12 cellular contexts compared by ENCODE assay signal in the genomic region with DNA sequence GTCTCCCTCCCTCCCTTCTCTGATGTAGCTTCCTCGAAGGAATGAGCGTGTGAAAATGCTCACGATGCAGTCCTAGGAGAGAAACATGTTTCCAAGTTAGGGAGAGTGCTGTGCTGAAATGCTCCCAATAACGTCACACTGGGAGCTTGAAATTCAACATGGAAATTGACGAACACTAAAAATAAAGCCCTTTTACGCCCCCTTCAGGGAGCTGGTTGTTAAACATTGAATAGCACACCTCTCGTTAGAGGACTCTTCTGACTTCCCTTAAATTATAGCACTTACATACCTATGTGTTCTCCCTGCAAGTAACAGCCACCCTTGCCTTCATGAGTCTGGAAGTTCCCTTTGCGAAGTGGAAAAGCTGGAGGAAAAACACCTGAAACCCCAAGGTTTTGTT.
A peak's percentile ranks its signal among the peaks of the same experiment; 100 is the strongest.
DNase-seq lines count a peak whose midpoint lies in the region; ATAC-seq and TF ChIP-seq lines count a peak whose summit lies in the region.
"Had no signal": no experiment of that assay in that cellular context is flagged by ENCODE, and none has a peak within 500 bp of the region (broad histone marks: within the 10 kb centered on the region; RNA-seq: fewer than 3 reads in every experiment).

No MANE protein-coding gene starts in this region.

- H3F3A ChIP-seq in PC-9 (ENCODE audit: insufficient read depth, low read depth): no peaks in the 10 kb centered on the region

- no peak overlapping the region for H3K4me3 Mint-ChIP-seq in activated CD4-positive, alpha-beta memory T cell treated with anti-CD3 and anti-CD28 coated beads for 36 hours

- BruUV-seq in OCI-LY7 (replicated peaks; lab: Mats Ljungman, UMichigan) (no TSS peak), PC-9 (replicated peaks; lab: Mats Ljungman, UMichigan) (no TSS peak)

- H3K4me1 Mint-ChIP-seq in activated CD4-positive, alpha-beta memory T cell treated with anti-CD3 and anti-CD28 coated beads for 36 hours (ENCODE audit: low read depth): no peaks in the 10 kb centered on the region

- H3K27ac ChIP-seq in OCI-LY7 (ENCODE audit: low read depth, low read length, poor library complexity, severe bottlenecking): no peak overlapping the region
- no peak overlapping the region for H3K27ac ChIP-seq in PC-9
- H3K27ac ChIP-seq: SJCRH30 had no signal

- TF ChIP-seq CTCF in GM12873 (IDR thresholded peaks at IDR 0.05; ENCODE audit: insufficient read depth, low read depth, low read length, missing control alignments): peak; percentile 21
- TF ChIP-seq CTCF in OCI-LY7 (conservative IDR thresholded peaks at IDR 0.05; ENCODE audit: low read length): peak; percentile 50
- no peak for TF ChIP-seq CTCF in fibroblast of mammary gland (conservative IDR thresholded peaks at IDR 0.05; ENCODE audit: control insufficient read depth, insufficient read depth, low read depth, low read length)
- no peak; the same call in 1 of the 2 replicates for TF ChIP-seq CTCF in PC-9 (conservative IDR thresholded peaks at IDR 0.05)

- H4K20me1 ChIP-seq in OCI-LY7 (ENCODE audit: insufficient read depth, low read length): no peaks in the 10 kb centered on the region
- no peaks in the 10 kb centered on the region for H4K20me1 ChIP-seq in PC-9 (ENCODE audit: insufficient read depth)

- no peaks in the 10 kb centered on the region for H3K4me1 ChIP-seq in OCI-LY7 (ENCODE audit: insufficient read depth, low read length, poor library complexity, severe bottlenecking)
- no peaks in the 10 kb centered on the region for H3K4me1 ChIP-seq in PC-9 (replicated peaks; ENCODE audit: insufficient read depth)

- H3K27me3 ChIP-seq in PC-9 (ENCODE audit: insufficient read depth, low read depth): peaks cover 91% of the 10 kb centered on the region

- intact Hi-C loops in OCI-LY7 (cut with micrococcal nuclease; ENCODE audit: unreplicated experiment): no loop called here
- intact Hi-C loops in PC-9 (cut with micrococcal nuclease; ENCODE audit: unreplicated experiment): no loop called here
- intact Hi-C loops in activated CD4-positive, alpha-beta memory T cell treated with anti-CD3 and anti-CD28 coated beads for 36 hours (cut with micrococcal nuclease): no loop called here

- H3K79me2 ChIP-seq in OCI-LY7 (ENCODE audit: insufficient read depth, low read depth, low read length): no peaks in the 10 kb centered on the region
- no peaks in the 10 kb centered on the region for H3K79me2 ChIP-seq in PC-9 (ENCODE audit: low read depth)

- H3K4me3 ChIP-seq in OCI-LY7 (ENCODE audit: low read depth, low read length, poor library complexity, severe bottlenecking) (no peak overlapping the region), fibroblast of mammary gland (ENCODE audit: control insufficient read depth, low read depth, low read length) (no peak overlapping the region), PC-9 (no peak overlapping the region)
- H3K4me3 ChIP-seq: SJCRH30 had no signal

- no peaks in the 10 kb centered on the region for H3K36me3 ChIP-seq in OCI-LY7 (ENCODE audit: insufficient read depth, low read length)
- H3K36me3 ChIP-seq in PC-9 (ENCODE audit: low read depth): no peaks in the 10 kb centered on the region
- H3K36me3 ChIP-seq: SJCRH30 had no signal

- H3K9me3 ChIP-seq in OCI-LY7 (ENCODE audit: low read length): no peaks in the 10 kb centered on the region
- H3K9me3 ChIP-seq in PC-9 (ENCODE audit: insufficient read depth, low read depth): no peaks in the 10 kb centered on the region
- H3K9me3 ChIP-seq: SJCRH30 had no signal

- no peaks in the 10 kb centered on the region for H3K9me2 ChIP-seq in OCI-LY7 (ENCODE audit: insufficient read depth, low read length)
- H3K9me2 ChIP-seq in PC-9 (ENCODE audit: insufficient read depth): no peaks in the 10 kb centered on the region

- CTCF ChIA-PET in OCI-LY7 (lab: Charles Lee; ENCODE audit: unreplicated experiment): no interaction called here
- CTCF ChIA-PET in PC-9 (lab: Charles Lee): no interaction called here
- CTCF ChIA-PET in activated CD4-positive, alpha-beta memory T cell treated with anti-CD3 and anti-CD28 coated beads for 36 hours (lab: Charles Lee): interaction anchor here (1.0 kb wide), 1 partner anchor 9 kb away, joined by 3 read pairs; no protein-coding TSS in a partner anchor

- no peak for ATAC-seq in GM21619 (IDR thresholded peaks at IDR 0.05; ENCODE audit: unreplicated experiment)

- peaks cover 13% of the 10 kb centered on the region for H3K27me3 Mint-ChIP-seq in activated CD4-positive, alpha-beta memory T cell treated with anti-CD3 and anti-CD28 coated beads for 36 hours

- H2AFZ ChIP-seq in OCI-LY7 (ENCODE audit: low read length): no peak overlapping the region
- H2AFZ ChIP-seq in PC-9: no peak overlapping the region

- H3K4me2 ChIP-seq in OCI-LY7 (ENCODE audit: low read length) (no peak overlapping the region), PC-9 (no peak overlapping the region)

- H3K36me3 Mint-ChIP-seq in activated CD4-positive, alpha-beta memory T cell treated with anti-CD3 and anti-CD28 coated beads for 36 hours: no peaks in the 10 kb centered on the region

- DNase-seq in COLO668 (lab: John Stamatoyannopoulos, UW; ENCODE audit: unreplicated experiment) (peak; percentile 17), OCI-LY7 (ENCODE audit: low spot score) (peak; percentile 4), fibroblast of mammary gland (ENCODE audit: low read depth) (peak; percentile 7), PC-9 (no peak)
- DNase-seq in activated CD4-positive, alpha-beta memory T cell treated with anti-CD3 and anti-CD28 coated beads for 36 hours: no peak
- no peak for DNase-seq in stimulated activated CD4-positive, alpha-beta T cell treated with anti-CD3 and anti-CD28 coated beads, Interleukin-2, amount 100 ng/mL, for 24 hours
- DNase-seq: activated CD4-positive, alpha-beta T cell treated with anti-CD3 and anti-CD28 coated beads for 1 hour; COR-L47; NCI-H1105 treated with DMSO at 0.1 percent for 48 hours had no signal

- peaks cover 3% of the 10 kb centered on the region for H3K9me3 Mint-ChIP-seq in activated CD4-positive, alpha-beta memory T cell treated with anti-CD3 and anti-CD28 coated beads for 36 hours

- H3K27ac Mint-ChIP-seq in activated CD4-positive, alpha-beta memory T cell treated with anti-CD3 and anti-CD28 coated beads for 36 hours: no peak overlapping the region

- POLR2A ChIA-PET in OCI-LY7 (lab: Charles Lee): no interaction called here
- POLR2A ChIA-PET in PC-9 (lab: Charles Lee; ENCODE audit: unreplicated experiment): no interaction called here
- POLR2A ChIA-PET in activated CD4-positive, alpha-beta memory T cell treated with anti-CD3 and anti-CD28 coated beads for 36 hours (lab: Charles Lee): no interaction called here

Comparison
In these comparisons a context has a peak if more than half of its experiments do, and no peak if none do; other contexts are left out.
1. DNase-seq: peak in COLO668 (single experiment), OCI-LY7 (single experiment) and fibroblast of mammary gland (single experiment); none in PC-9 (0 of 2), activated CD4-positive, alpha-beta memory T cell treated with anti-CD3 and anti-CD28 coated beads for 36 hours (single experiment) and stimulated activated CD4-positive, alpha-beta T cell treated with anti-CD3 and anti-CD28 coated beads, Interleukin-2, amount 100 ng/mL, for 24 hours (0 of 2).
2. CTCF ChIP-seq: peak in GM12873 (single experiment) and OCI-LY7 (single experiment); none in fibroblast of mammary gland (single experiment) and PC-9 (single experiment).